Comparison of ENCODE assay signal across 1 cellular context in the genomic region with DNA sequence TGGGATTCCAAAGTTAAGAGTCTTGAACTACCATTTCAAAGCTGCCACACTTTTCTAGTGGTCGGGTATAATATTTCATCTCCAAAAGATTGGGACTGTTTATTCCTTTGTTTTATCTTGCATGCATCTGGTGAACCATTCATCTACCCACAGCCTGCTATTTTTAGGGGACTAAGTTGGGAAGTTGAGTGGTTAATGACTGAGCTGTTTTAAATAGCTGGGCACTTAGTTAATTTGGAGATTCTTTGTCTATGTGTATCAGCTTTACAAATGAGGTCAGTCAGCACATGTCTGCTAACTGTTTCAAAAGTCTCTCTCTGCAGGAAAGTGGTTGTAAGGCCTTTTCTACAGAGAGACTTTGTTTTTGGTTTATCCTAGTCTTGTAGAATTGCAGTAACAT.
TF ChIP-seq lines count a peak whose summit lies in the region.

No MANE protein-coding gene starts in this region.

TF ChIP-seq in K562, 482 proteins besides CTCF, POLR2A, EP300 and RAD21 (continued from another document):
- no peak for TF ChIP-seq ZNF75A (CRISPR knock-in tag; IDR thresholded peaks at IDR 0.05)
- no peak for TF ChIP-seq SPI1 (IDR thresholded peaks at IDR 0.05; ENCODE audit: borderline replicate concordance, low read depth, low read length)
- TF ChIP-seq MEF2D (tag; conservative IDR thresholded peaks at IDR 0.05; ENCODE audit: low read depth), result peak; percentile 97
- TF ChIP-seq, protein P1, sequence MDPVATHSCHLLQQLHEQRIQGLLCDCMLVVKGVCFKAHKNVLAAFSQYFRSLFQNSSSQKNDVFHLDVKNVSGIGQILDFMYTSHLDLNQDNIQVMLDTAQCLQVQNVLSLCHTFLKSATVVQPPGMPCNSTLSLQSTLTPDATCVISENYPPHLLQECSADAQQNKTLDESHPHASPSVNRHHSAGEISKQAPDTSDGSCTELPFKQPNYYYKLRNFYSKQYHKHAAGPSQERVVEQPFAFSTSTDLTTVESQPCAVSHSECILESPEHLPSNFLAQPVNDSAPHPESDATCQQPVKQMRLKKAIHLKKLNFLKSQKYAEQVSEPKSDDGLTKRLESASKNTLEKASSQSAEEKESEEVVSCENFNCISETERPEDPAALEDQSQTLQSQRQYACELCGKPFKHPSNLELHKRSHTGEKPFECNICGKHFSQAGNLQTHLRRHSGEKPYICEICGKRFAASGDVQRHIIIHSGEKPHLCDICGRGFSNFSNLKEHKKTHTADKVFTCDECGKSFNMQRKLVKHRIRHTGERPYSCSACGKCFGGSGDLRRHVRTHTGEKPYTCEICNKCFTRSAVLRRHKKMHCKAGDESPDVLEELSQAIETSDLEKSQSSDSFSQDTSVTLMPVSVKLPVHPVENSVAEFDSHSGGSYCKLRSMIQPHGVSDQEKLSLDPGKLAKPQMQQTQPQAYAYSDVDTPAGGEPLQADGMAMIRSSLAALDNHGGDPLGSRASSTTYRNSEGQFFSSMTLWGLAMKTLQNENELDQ (CRISPR knock-in tag; IDR thresholded peaks at IDR 0.05; ENCODE audit: borderline replicate concordance), result no peak
- no peak for TF ChIP-seq L3MBTL2 (IDR thresholded peaks at IDR 0.05)
- TF ChIP-seq, protein P2, sequence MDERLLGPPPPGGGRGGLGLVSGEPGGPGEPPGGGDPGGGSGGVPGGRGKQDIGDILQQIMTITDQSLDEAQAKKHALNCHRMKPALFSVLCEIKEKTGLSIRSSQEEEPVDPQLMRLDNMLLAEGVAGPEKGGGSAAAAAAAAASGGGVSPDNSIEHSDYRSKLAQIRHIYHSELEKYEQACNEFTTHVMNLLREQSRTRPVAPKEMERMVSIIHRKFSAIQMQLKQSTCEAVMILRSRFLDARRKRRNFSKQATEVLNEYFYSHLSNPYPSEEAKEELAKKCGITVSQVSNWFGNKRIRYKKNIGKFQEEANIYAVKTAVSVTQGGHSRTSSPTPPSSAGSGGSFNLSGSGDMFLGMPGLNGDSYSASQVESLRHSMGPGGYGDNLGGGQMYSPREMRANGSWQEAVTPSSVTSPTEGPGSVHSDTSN (CRISPR knock-in tag; IDR thresholded peaks at IDR 0.05; ENCODE audit: low read depth), result no peak
- TF ChIP-seq, protein P2 (tag; conservative IDR thresholded peaks at IDR 0.05; ENCODE audit: low read depth), result 0 out of 2 replicates have a peak, but pooled peaks have one; percentile 7
- TF ChIP-seq, protein P3, sequence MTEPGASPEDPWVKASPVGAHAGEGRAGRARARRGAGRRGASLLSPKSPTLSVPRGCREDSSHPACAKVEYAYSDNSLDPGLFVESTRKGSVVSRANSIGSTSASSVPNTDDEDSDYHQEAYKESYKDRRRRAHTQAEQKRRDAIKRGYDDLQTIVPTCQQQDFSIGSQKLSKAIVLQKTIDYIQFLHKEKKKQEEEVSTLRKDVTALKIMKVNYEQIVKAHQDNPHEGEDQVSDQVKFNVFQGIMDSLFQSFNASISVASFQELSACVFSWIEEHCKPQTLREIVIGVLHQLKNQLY (CRISPR knock-in tag; conservative IDR thresholded peaks at IDR 0.05), result no peak
- TF ChIP-seq, protein P4, sequence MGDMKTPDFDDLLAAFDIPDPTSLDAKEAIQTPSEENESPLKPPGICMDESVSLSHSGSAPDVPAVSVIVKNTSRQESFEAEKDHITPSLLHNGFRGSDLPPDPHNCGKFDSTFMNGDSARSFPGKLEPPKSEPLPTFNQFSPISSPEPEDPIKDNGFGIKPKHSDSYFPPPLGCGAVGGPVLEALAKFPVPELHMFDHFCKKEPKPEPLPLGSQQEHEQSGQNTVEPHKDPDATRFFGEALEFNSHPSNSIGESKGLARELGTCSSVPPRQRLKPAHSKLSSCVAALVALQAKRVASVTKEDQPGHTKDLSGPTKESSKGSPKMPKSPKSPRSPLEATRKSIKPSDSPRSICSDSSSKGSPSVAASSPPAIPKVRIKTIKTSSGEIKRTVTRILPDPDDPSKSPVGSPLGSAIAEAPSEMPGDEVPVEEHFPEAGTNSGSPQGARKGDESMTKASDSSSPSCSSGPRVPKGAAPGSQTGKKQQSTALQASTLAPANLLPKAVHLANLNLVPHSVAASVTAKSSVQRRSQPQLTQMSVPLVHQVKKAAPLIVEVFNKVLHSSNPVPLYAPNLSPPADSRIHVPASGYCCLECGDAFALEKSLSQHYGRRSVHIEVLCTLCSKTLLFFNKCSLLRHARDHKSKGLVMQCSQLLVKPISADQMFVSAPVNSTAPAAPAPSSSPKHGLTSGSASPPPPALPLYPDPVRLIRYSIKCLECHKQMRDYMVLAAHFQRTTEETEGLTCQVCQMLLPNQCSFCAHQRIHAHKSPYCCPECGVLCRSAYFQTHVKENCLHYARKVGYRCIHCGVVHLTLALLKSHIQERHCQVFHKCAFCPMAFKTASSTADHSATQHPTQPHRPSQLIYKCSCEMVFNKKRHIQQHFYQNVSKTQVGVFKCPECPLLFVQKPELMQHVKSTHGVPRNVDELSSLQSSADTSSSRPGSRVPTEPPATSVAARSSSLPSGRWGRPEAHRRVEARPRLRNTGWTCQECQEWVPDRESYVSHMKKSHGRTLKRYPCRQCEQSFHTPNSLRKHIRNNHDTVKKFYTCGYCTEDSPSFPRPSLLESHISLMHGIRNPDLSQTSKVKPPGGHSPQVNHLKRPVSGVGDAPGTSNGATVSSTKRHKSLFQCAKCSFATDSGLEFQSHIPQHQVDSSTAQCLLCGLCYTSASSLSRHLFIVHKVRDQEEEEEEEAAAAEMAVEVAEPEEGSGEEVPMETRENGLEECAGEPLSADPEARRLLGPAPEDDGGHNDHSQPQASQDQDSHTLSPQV (IDR thresholded peaks at IDR 0.05), result 0 out of 2 replicates have a peak, but pooled peaks have one; percentile 72
- TF ChIP-seq KDM4B (IDR thresholded peaks at IDR 0.05; ENCODE audit: borderline replicate concordance in 2 of 2, low read depth in 1 of 2), result no peak
- TF ChIP-seq HDAC1 (IDR thresholded peaks at IDR 0.05), result 0 out of 4 replicates have a peak, but pooled peaks of 1 of the 2 experiments have one; percentile 15
- no peak for TF ChIP-seq ZNF668 (CRISPR knock-in tag; IDR thresholded peaks at IDR 0.05)
- peak; percentile 59; the same call in 1 of the 2 replicates for TF ChIP-seq TEAD4 (IDR thresholded peaks at IDR 0.05; ENCODE audit: low read length)
- no peak for TF ChIP-seq TEAD4 (CRISPR knock-in tag; IDR thresholded peaks at IDR 0.05; ENCODE audit: borderline replicate concordance)
- 0 out of 2 replicates have a peak, but pooled peaks have one; percentile 36 for TF ChIP-seq GATAD2A (IDR thresholded peaks at IDR 0.05)
- peak; percentile 54 for TF ChIP-seq NCOR1 (IDR thresholded peaks at IDR 0.05)
- TF ChIP-seq ZNF316 (IDR thresholded peaks at IDR 0.05), result 0 out of 2 replicates have a peak, but pooled peaks have one; percentile 14
- peak; percentile 60 for TF ChIP-seq DPF2 (IDR thresholded peaks at IDR 0.05)
- no peak for TF ChIP-seq GABPA (tag; conservative IDR thresholded peaks at IDR 0.05; ENCODE audit: low read depth)
- peak; percentile 35 for TF ChIP-seq MEIS2 (IDR thresholded peaks at IDR 0.05; ENCODE audit: partially characterized antibody)
- no peak for TF ChIP-seq HCFC1 (IDR thresholded peaks at IDR 0.05; ENCODE audit: low read depth, low read length)
- no peak for TF ChIP-seq KLF16 (IDR thresholded peaks at IDR 0.05)
- TF ChIP-seq, protein P5, sequence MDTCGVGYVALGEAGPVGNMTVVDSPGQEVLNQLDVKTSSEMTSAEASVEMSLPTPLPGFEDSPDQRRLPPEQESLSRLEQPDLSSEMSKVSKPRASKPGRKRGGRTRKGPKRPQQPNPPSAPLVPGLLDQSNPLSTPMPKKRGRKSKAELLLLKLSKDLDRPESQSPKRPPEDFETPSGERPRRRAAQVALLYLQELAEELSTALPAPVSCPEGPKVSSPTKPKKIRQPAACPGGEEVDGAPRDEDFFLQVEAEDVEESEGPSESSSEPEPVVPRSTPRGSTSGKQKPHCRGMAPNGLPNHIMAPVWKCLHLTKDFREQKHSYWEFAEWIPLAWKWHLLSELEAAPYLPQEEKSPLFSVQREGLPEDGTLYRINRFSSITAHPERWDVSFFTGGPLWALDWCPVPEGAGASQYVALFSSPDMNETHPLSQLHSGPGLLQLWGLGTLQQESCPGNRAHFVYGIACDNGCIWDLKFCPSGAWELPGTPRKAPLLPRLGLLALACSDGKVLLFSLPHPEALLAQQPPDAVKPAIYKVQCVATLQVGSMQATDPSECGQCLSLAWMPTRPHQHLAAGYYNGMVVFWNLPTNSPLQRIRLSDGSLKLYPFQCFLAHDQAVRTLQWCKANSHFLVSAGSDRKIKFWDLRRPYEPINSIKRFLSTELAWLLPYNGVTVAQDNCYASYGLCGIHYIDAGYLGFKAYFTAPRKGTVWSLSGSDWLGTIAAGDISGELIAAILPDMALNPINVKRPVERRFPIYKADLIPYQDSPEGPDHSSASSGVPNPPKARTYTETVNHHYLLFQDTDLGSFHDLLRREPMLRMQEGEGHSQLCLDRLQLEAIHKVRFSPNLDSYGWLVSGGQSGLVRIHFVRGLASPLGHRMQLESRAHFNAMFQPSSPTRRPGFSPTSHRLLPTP (IDR thresholded peaks at IDR 0.05; ENCODE audit: borderline replicate concordance, extremely low read depth, insufficient read length), result no peak
- peak; percentile 57; the same call in 1 of the 2 replicates for TF ChIP-seq SMARCE1 (IDR thresholded peaks at IDR 0.05)
- TF ChIP-seq, protein P6, sequence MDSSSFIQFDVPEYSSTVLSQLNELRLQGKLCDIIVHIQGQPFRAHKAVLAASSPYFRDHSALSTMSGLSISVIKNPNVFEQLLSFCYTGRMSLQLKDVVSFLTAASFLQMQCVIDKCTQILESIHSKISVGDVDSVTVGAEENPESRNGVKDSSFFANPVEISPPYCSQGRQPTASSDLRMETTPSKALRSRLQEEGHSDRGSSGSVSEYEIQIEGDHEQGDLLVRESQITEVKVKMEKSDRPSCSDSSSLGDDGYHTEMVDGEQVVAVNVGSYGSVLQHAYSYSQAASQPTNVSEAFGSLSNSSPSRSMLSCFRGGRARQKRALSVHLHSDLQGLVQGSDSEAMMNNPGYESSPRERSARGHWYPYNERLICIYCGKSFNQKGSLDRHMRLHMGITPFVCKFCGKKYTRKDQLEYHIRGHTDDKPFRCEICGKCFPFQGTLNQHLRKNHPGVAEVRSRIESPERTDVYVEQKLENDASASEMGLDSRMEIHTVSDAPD (CRISPR knock-in tag; IDR thresholded peaks at IDR 0.05), result no peak
- TF ChIP-seq TBL1XR1 (IDR thresholded peaks at IDR 0.05; ENCODE audit: low read length in 2 of 2), result peak in 1 of 2 experiments; percentile 86; a peak in 2 of 4 replicates
- peak; percentile 18; the same call in 1 of the 2 replicates for TF ChIP-seq CREM (IDR thresholded peaks at IDR 0.05; ENCODE audit: low read depth)
- TF ChIP-seq JUND (IDR thresholded peaks at IDR 0.05; ENCODE audit: borderline replicate concordance, low read depth, low read length), result peak; percentile 21; the same call in 1 of the 2 replicates
- no peak for TF ChIP-seq JUND (tag; IDR thresholded peaks at IDR 0.05; ENCODE audit: borderline replicate concordance, low read depth, low read length)
- TF ChIP-seq CBFA2T3 (IDR thresholded peaks at IDR 0.05), result peak; percentile 52; the same call in 1 of the 2 replicates
- peak; percentile 50 for TF ChIP-seq POLR2H (tag; IDR thresholded peaks at IDR 0.05; ENCODE audit: low read depth)
- peak; percentile 92 for TF ChIP-seq MEF2A (IDR thresholded peaks at IDR 0.05; ENCODE audit: control insufficient read depth, low read depth, low read length)
- TF ChIP-seq NUFIP1 (IDR thresholded peaks at IDR 0.05; ENCODE audit: partially characterized antibody), result no peak
- peak; percentile 47 for TF ChIP-seq DACH1 (IDR thresholded peaks at IDR 0.05; ENCODE audit: partially characterized antibody)
